In the genomic region with DNA sequence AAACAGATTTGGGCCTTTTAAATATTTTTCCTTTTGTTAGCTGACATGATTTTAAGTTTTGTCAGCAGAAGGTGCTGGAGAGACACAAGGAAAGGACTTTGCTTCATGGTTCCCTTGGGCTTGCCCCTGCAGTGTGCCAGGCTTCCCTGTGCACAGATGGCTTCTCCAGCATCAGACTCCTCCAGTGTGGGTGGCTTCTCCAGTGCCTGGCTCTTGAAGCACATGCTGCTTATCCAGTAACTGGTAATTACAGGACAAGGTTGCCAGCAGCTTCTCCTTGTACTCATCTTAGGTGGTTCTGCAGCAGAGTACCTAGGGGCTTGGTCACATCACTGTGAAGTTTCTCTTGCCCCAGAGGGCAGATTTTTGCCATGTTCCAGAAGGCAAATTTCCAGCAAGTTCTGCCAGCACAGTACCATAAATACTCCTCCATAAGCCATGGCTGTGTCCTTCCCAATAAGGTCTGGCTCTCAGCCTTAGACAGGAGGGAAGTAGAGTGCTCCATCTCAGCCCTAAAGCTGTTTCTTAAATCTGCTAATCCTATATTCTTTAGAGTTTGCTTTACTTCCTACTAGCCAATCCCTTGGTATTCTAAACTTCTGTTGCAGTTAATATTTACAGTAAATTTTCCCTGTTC, we compare ENCODE assay signal across 13 cellular contexts.
DNase-seq lines count a peak whose midpoint lies in the region; ATAC-seq and TF ChIP-seq lines count a peak whose summit lies in the region.
"Had no signal": no experiment of that assay in that cellular context is flagged by ENCODE, and none has a peak within 500 bp of the region (broad histone marks: within the 10 kb centered on the region; RNA-seq: fewer than 3 reads in every experiment).

No MANE protein-coding gene starts in this region.

- no peak overlapping the region for H3K4me3 ChIP-seq in effector memory CD4-positive, alpha-beta T cell (ENCODE audit: insufficient read depth, low read depth, low read length, poor library complexity, severe bottlenecking)
- H3K4me3 ChIP-seq: esophagus squamous epithelium, upper lobe of left lung had no signal

- H3K9me3 ChIP-seq in effector memory CD4-positive, alpha-beta T cell (ENCODE audit: control insufficient read depth, low read length) = no peaks in the 10 kb centered on the region
- H3K9me3 ChIP-seq: esophagus squamous epithelium, upper lobe of left lung had no signal

- intact Hi-C loops in head of caudate nucleus (cut with DNase I) (no loop called here), posterior cingulate gyrus (cut with DNase I) (no loop called here)

- no peak overlapping the region for H3K27ac ChIP-seq in effector memory CD4-positive, alpha-beta T cell (ENCODE audit: insufficient read depth, low read length, poor library complexity, severe bottlenecking)
- H3K27ac ChIP-seq: esophagus squamous epithelium, upper lobe of left lung had no signal

- H3K4me1 ChIP-seq in effector memory CD4-positive, alpha-beta T cell (ENCODE audit: control insufficient read depth, insufficient read depth, low read length, poor library complexity, severe bottlenecking) = no peaks in the 10 kb centered on the region

- peaks cover 28% of the 10 kb centered on the region for H3K36me3 ChIP-seq in effector memory CD4-positive, alpha-beta T cell (ENCODE audit: control insufficient read depth, insufficient read depth, low read length)

- no peak for ATAC-seq in HG02623 (IDR thresholded peaks at IDR 0.05; ENCODE audit: unreplicated experiment)

- no peak for TF ChIP-seq CTCF in GM20000 (IDR thresholded peaks at IDR 0.05; ENCODE audit: extremely low read depth, missing control alignments)

- in situ Hi-C loops in G401 (cut with HindIII; ENCODE audit: low sequenced_read_pairs) = no loop called here

- DNase-seq in G401 (ENCODE audit: low spot score) (peak; percentile 79), NCI-H69 (lab: John Stamatoyannopoulos, UW) (peak; percentile 85), head of caudate nucleus (peak in 26 of 42 donors; percentile 15 to 63 (median 34)), posterior cingulate gyrus (peak; percentile 21 to 94 (median 64)), COLO829 (ENCODE audit: low spot score) (no peak), GM20000 (ENCODE audit: low spot score) (no peak)
- DNase-seq in effector memory CD4-positive, alpha-beta T cell = no peak
- DNase-seq: activated B cell treated with CpG ODN at 0.5 μM for 24 hours; activated T-cell treated with anti-CD3 and anti-CD28 coated beads, Interleukin-2, amount 50 U/mL, for 1 hour; esophagus squamous epithelium; NCI-H526 treated with DMSO at 0.1 percent for 48 hours; upper lobe of left lung had no signal

- no peaks in the 10 kb centered on the region for H3K27me3 ChIP-seq in effector memory CD4-positive, alpha-beta T cell (replicated peaks; ENCODE audit: control insufficient read depth, insufficient read depth, low read length, poor library complexity, severe bottlenecking)
- H3K27me3 ChIP-seq: esophagus squamous epithelium, upper lobe of left lung had no signal

Comparison
In these comparisons a context has a peak if more than half of its experiments do, and no peak if none do; other contexts are left out.
1. DNase-seq: peak in G401 (single experiment), NCI-H69 (single experiment), head of caudate nucleus (26 of 42) and posterior cingulate gyrus (10 of 10); none in COLO829 (single experiment), effector memory CD4-positive, alpha-beta T cell (0 of 3) and GM20000 (single experiment).